ENCODE assay signal across 1 cellular context in the genomic region with DNA sequence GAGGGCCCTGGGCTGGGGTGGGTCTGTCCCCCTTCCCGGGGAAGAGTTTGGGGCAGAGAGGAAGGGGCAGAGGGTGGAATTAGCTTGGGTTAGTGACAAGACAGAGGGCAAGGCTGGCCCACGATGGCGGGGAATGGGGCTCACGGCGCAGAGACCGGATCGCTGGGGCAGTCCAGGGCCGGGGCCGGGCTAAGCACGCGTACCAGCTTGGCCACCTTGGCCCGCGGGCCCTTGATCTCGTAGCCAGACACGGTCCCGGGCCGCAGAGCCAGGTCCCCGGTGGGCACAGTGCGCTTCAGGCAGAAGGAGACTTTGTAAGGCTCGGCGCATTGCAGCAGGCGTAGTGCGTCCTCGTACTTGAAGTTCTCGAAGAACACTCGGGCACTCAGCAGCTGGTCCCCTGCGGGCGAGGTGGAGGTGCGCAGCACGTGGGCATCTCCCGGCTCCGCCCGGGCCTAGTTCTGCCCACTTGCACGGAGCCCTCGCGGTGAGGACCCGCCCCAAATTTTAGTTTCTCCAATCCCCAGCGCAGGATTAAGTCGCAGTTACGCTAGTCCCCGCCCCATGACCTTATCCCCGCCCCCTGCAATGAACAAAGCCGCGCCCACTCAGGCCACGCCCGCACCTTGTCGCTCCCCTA.
TF ChIP-seq lines count a peak whose summit lies in the region.

No MANE protein-coding gene starts in this region.

TF ChIP-seq in GM12878, 131 proteins besides CTCF, POLR2A, EP300 and RAD21:
- TF ChIP-seq, protein P1, sequence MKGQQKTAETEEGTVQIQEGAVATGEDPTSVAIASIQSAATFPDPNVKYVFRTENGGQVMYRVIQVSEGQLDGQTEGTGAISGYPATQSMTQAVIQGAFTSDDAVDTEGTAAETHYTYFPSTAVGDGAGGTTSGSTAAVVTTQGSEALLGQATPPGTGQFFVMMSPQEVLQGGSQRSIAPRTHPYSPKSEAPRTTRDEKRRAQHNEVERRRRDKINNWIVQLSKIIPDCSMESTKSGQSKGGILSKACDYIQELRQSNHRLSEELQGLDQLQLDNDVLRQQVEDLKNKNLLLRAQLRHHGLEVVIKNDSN (IDR thresholded peaks at IDR 0.05; ENCODE audit: borderline replicate concordance, extremely low read length, insufficient read depth, low read depth, low read length), result peak; percentile 43
- TF ChIP-seq, protein P2, sequence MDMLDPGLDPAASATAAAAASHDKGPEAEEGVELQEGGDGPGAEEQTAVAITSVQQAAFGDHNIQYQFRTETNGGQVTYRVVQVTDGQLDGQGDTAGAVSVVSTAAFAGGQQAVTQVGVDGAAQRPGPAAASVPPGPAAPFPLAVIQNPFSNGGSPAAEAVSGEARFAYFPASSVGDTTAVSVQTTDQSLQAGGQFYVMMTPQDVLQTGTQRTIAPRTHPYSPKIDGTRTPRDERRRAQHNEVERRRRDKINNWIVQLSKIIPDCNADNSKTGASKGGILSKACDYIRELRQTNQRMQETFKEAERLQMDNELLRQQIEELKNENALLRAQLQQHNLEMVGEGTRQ (IDR thresholded peaks at IDR 0.05; ENCODE audit: borderline replicate concordance, low read depth, low read length), result no peak
- TF ChIP-seq MEF2B (IDR thresholded peaks at IDR 0.05; ENCODE audit: partially characterized antibody, poor library complexity, severe bottlenecking), result no peak
- no peak for TF ChIP-seq WRNIP1 (IDR thresholded peaks at IDR 0.05; ENCODE audit: borderline replicate concordance, low read depth, low read length)
